Comparison of ENCODE assay signal across 1 cellular context in genomic region chr2:144944506-144945230, GRCh38.
TF ChIP-seq lines count a peak whose summit lies in the region.

No MANE protein-coding gene starts in this region.

TF ChIP-seq in A549, 52 proteins besides CTCF, POLR2A, EP300 and RAD21 (continued from another document):
- no peak for TF ChIP-seq RARB (CRISPR knock-in tag; IDR thresholded peaks at IDR 0.05)
